ENCODE assay signal across 7 cellular contexts in genomic region chr12:111739524-111739923, GRCh38. TPM values are rescaled to one million over a fixed set of nuclear protein-coding genes. Genes with fewer than 3 reads are reported as not detected.
DNase-seq lines count a peak whose midpoint lies in the region; ATAC-seq, FAIRE-seq and TF ChIP-seq lines count a peak whose summit lies in the region.
"Not testable (repeated sequence)": the region's sequence is repeated elsewhere in the genome, so short reads cannot be mapped to it uniquely, and the experiment has no call there.
"Had no signal": no experiment of that assay in that cellular context is flagged by ENCODE, and none has a peak within 500 bp of the region (broad histone marks: within the 10 kb centered on the region; RNA-seq: fewer than 3 reads in every experiment).

No MANE protein-coding gene starts in this region.

- not testable (repeated sequence) for H4K8ac ChIP-seq in IMR-90 (ENCODE audit: low read depth in 2 of 2, low read length in 2 of 2)

- not testable (repeated sequence) for TF ChIP-seq CTCF in IMR-90 (conservative IDR thresholded peaks at IDR 0.05; ENCODE audit: low read depth, low read length); VCaP (conservative IDR thresholded peaks at IDR 0.05); K562 (IDR thresholded peaks at IDR 0.05 in 2 of 3, conservative IDR thresholded peaks at IDR 0.05 in 1 of 3; ENCODE audit: insufficient read depth in 2 of 3, low read depth in 1 of 3, low read length in 3 of 3); esophagus muscularis mucosa (IDR thresholded peaks at IDR 0.05); nephron progenitor cell (IDR thresholded peaks at IDR 0.05); progenitor cell of endocrine pancreas (IDR thresholded peaks at IDR 0.05; ENCODE audit: unreplicated experiment)

- not testable (repeated sequence) for H3K79me2 ChIP-seq in K562 (ENCODE audit: control insufficient read depth, insufficient read depth, low read length)

- H2BK5ac ChIP-seq in IMR-90 (ENCODE audit: low read depth, low read length, poor library complexity, severe bottlenecking): not testable (repeated sequence)

- H3K79me1 ChIP-seq in IMR-90 (ENCODE audit: low read depth in 1 of 2, low read length in 2 of 2): not testable (repeated sequence)

- intact Hi-C loops in IMR-90 (cut with micrococcal nuclease); K562 (cut with micrococcal nuclease); esophagus muscularis mucosa (cut with DNase I): not testable (repeated sequence)

- H2BK15ac ChIP-seq in IMR-90 (ENCODE audit: low read depth, low read length): not testable (repeated sequence)

- H3K4ac ChIP-seq in IMR-90 (ENCODE audit: low read depth, low read length): not testable (repeated sequence)

- H3K9ac ChIP-seq in IMR-90 (ENCODE audit: low read depth, low read length); K562 (ENCODE audit: insufficient read depth in 1 of 2, low read depth in 2 of 2, low read length in 2 of 2): not testable (repeated sequence)

- H3K4me2 ChIP-seq in IMR-90 (ENCODE audit: low read depth, low read length); K562 (ENCODE audit: insufficient read depth, low read length): not testable (repeated sequence)

- H3K36me3 Mint-ChIP-seq in nephron progenitor cell (ENCODE audit: low read depth): peaks cover 43% of the 10 kb centered on the region
- H3K36me3 Mint-ChIP-seq in progenitor cell of endocrine pancreas (ENCODE audit: insufficient read depth): not testable (repeated sequence)

- not testable (repeated sequence) for TF ChIP-seq RAD21 in IMR-90 (IDR thresholded peaks at IDR 0.05; ENCODE audit: low read length); K562 (CRISPR knock-in tag; conservative IDR thresholded peaks at IDR 0.05 in 1 of 2, IDR thresholded peaks at IDR 0.05 in 1 of 2)

- H3K9me3 Mint-ChIP-seq in nephron progenitor cell; progenitor cell of endocrine pancreas (ENCODE audit: low read depth): not testable (repeated sequence)

- not testable (repeated sequence) for H2BK20ac ChIP-seq in IMR-90 (ENCODE audit: low read depth, low read length)

- not testable (repeated sequence) for H3K4me1 Mint-ChIP-seq in nephron progenitor cell
- H3K4me1 Mint-ChIP-seq in progenitor cell of endocrine pancreas (ENCODE audit: low read depth): peaks cover 11% of the 10 kb centered on the region

- H2BK120ac ChIP-seq in IMR-90 (ENCODE audit: low read depth, low read length): not testable (repeated sequence)

- H2AK9ac ChIP-seq in IMR-90 (replicated peaks; ENCODE audit: low read depth, low read length, poor library complexity): not testable (repeated sequence)

- peaks cover 19% of the 10 kb centered on the region for H3K36me3 ChIP-seq in IMR-90 (ENCODE audit: control insufficient read depth, insufficient read depth, low read length)
- H3K36me3 ChIP-seq in K562 (ENCODE audit: control insufficient read depth, insufficient read depth, low read length): peaks cover 11% of the 10 kb centered on the region; the same call in 1 of the 3 replicates
- peaks cover 14 to 60% (median 42%) of the 10 kb centered on the region in 4 donors for H3K36me3 ChIP-seq in esophagus muscularis mucosa

- H2AFZ ChIP-seq in IMR-90 (replicated peaks; ENCODE audit: low read length, poor library complexity); K562 (ENCODE audit: low read depth, low read length): not testable (repeated sequence)

- POLR2A ChIA-PET in IMR-90 (lab: Charles Lee; ENCODE audit: unreplicated experiment): not testable (repeated sequence)
- POLR2A ChIA-PET in K562 (lab: Yijun Ruan, JAX): interaction anchor here (0.6 to 1.0 kb wide), 3 partner anchors 8 to 1516 kb away, joined by 3 to 4 read pairs (median 4); no protein-coding TSS in a partner anchor

- TF ChIP-seq POLR2A in IMR-90 (IDR thresholded peaks at IDR 0.05; ENCODE audit: low read depth, low read length); K562 (conservative IDR thresholded peaks at IDR 0.05); esophagus muscularis mucosa (IDR thresholded peaks at IDR 0.05; ENCODE audit: low read depth): not testable (repeated sequence)

- H3K27ac ChIP-seq in IMR-90 (ENCODE audit: insufficient read depth, low read length); K562 (ENCODE audit: extremely low read depth, low read depth, low read length): not testable (repeated sequence)
- H3K27ac ChIP-seq in VCaP (peak overlapping the region; percentile 79), esophagus muscularis mucosa (replicated peaks in 1 of 4) (peak overlapping the region in 3 of 4 donors; percentile 14 to 64 (median 62))

- not testable (repeated sequence) for H3K14ac ChIP-seq in IMR-90 (replicated peaks; ENCODE audit: low read depth, low read length)

- H3K4me3 Mint-ChIP-seq in nephron progenitor cell; progenitor cell of endocrine pancreas (ENCODE audit: low read depth): not testable (repeated sequence)

- BruUV-seq in IMR-90 (replicated peaks; lab: Mats Ljungman, UMichigan); K562 (replicated peaks; lab: Mats Ljungman, UMichigan): not testable (repeated sequence)

- H3K9me1 ChIP-seq in IMR-90 (ENCODE audit: insufficient read depth, low read length); K562 (ENCODE audit: control insufficient read depth, insufficient read depth, low read length): not testable (repeated sequence)

- CTCF ChIA-PET in IMR-90 (lab: Yijun Ruan, JAX); K562 (lab: Yijun Ruan, JAX; ENCODE audit: low intra/inter-chr PET ratio): not testable (repeated sequence)

- FAIRE-seq in K562 (lab: Jason Lieb, UNC): not testable (repeated sequence)

- not testable (repeated sequence) for H2AK5ac ChIP-seq in IMR-90 (ENCODE audit: low read depth, low read length)

- not testable (repeated sequence) for H3K4me3 ChIP-seq in IMR-90 (ENCODE audit: insufficient read depth, low read depth, low read length); K562; esophagus muscularis mucosa

- in situ Hi-C loops in IMR-90 (cut with MboI; ENCODE audit: low sequenced_read_pairs); K562 (cut with MboI): not testable (repeated sequence)

- H3K27me3 ChIP-seq in IMR-90 (ENCODE audit: control insufficient read depth, insufficient read depth, low read length); K562 (ENCODE audit: control insufficient read depth in 2 of 2, insufficient read depth in 2 of 2, low read length in 2 of 2); esophagus muscularis mucosa: not testable (repeated sequence)

- not testable (repeated sequence) for DNase-seq in IMR-90; K562 (ENCODE audit: extremely low read depth in 1 of 4, low spot score in 3 of 4); esophagus muscularis mucosa (ENCODE audit: extremely low spot score); nephron progenitor cell; progenitor cell of endocrine pancreas (ENCODE audit: low spot score, unreplicated experiment)

- H4K5ac ChIP-seq in IMR-90 (ENCODE audit: low read depth, low read length): not testable (repeated sequence)

- not testable (repeated sequence) for H3K27me3 Mint-ChIP-seq in nephron progenitor cell (ENCODE audit: low read depth, poor library complexity); progenitor cell of endocrine pancreas

- dilution Hi-C loops in IMR-90 (cut with HindIII; ENCODE audit: low sequenced_read_pairs, unreplicated experiment): not testable (repeated sequence)

- not testable (repeated sequence) for H4K20me1 ChIP-seq in IMR-90 (ENCODE audit: insufficient read depth, low read length); K562 (replicated peaks; ENCODE audit: control insufficient read depth, insufficient read depth, low read length)

- H3K27ac Mint-ChIP-seq in nephron progenitor cell (peak overlapping the region; percentile 91), progenitor cell of endocrine pancreas (peak overlapping the region; percentile 13)

- H3K18ac ChIP-seq in IMR-90 (ENCODE audit: low read depth, low read length): not testable (repeated sequence)

- not testable (repeated sequence) for H3K56ac ChIP-seq in IMR-90 (ENCODE audit: extremely low read depth, insufficient read depth, low read length)

- H3K9me3 ChIP-seq in IMR-90 (ENCODE audit: control insufficient read depth, insufficient read depth, low read length); K562 (replicated peaks; ENCODE audit: control insufficient read depth, insufficient read depth, low read depth, low read length); esophagus muscularis mucosa: not testable (repeated sequence)

- not testable (repeated sequence) for ATAC-seq in IMR-90 (ENCODE audit: low read depth); K562

- not testable (repeated sequence) for H3K4me1 ChIP-seq in IMR-90 (ENCODE audit: control insufficient read depth, insufficient read depth, low read length)
- H3K4me1 ChIP-seq in K562 (replicated peaks in 1 of 2; ENCODE audit: control insufficient read depth in 2 of 2, insufficient read depth in 2 of 2, low read length in 2 of 2) (peaks cover 7 to 29% of the 10 kb centered on the region in 2 experiments; a peak in 4 of 5 replicates), esophagus muscularis mucosa (peaks cover 7 to 27% (median 21%) of the 10 kb centered on the region in 4 donors)

- not testable (repeated sequence) for H3K23ac ChIP-seq in IMR-90 (ENCODE audit: low read depth, low read length)

- not testable (repeated sequence) for TF ChIP-seq EP300 in K562 (IDR thresholded peaks at IDR 0.05; ENCODE audit: low read length); esophagus muscularis mucosa (IDR thresholded peaks at IDR 0.05)

- WGBS in IMR-90 (ENCODE audit: extremely low coverage in 2 of 2, insufficient read length in 1 of 2), 2 experiments: 100% methylated on average over 1 to 5 of the region's 9 CpGs
- WGBS in K562 (ENCODE audit: insufficient coverage, low coverage, missing lambda C conversion rate): 89% methylated on average over 6 of the region's 9 CpGs
- 96% methylated on average over 9 of the region's 9 CpGs for WGBS in esophagus muscularis mucosa

- not testable (repeated sequence) for H4K91ac ChIP-seq in IMR-90 (ENCODE audit: insufficient read depth, low read depth, low read length)

RNA-seq across cellular contexts. Expression of gene ALDH2, which starts 27.2 kb away (rescaled TPM):
- total RNA-seq in IMR-90 (2012; rRNA removed) (12.5 and 16.0 TPM in 2 replicates), K562 (2014; rRNA removed) (15.7 and 19.1 TPM in 2 replicates), K562 (2014; rRNA removed; fragmentation: Illumina TruSeq; extraction: Trizol) (7.4 TPM in 2 replicates), K562 (2015; rRNA removed; fragmentation: Illumina TruSeq; extraction: Trizol) (11.9 and 12.2 TPM in 2 replicates), K562 (2021) (22.5 and 23.4 TPM in 2 replicates), esophagus muscularis mucosa (100 to 1,000 TPM; 148 to 278 (median 209) TPM), progenitor cell of endocrine pancreas (47.3 and 47.6 TPM in 2 replicates)
- polyA plus RNA-seq in IMR-90 (2012; rRNA removed) (35.0 and 41.2 TPM in 2 replicates), K562 (2011; rRNA removed) (12.0 and 30.2 TPM in 2 replicates), K562 (2014; fragmentation: Illumina TruSeq; extraction: Trizol) (12.6 and 14.9 TPM in 2 replicates), K562 (2014; fragmentation: Nextera tagmentation; extraction: Ambion mirVana) (1 to 10 TPM; 1.9 to 5.4 TPM), K562 (2014; rRNA removed) (16.6 and 18.1 TPM in 2 replicates)
- polyA plus RNA-seq in IMR-90 (2012; cell fraction: cytosol; rRNA removed): 37.5 and 51.0 TPM in 2 replicates
- 30.0 and 30.5 TPM in 2 replicates for polyA plus RNA-seq in IMR-90 (2012; cell fraction: nucleus; rRNA removed; ENCODE audit: low replicate concordance)
- total RNA-seq in K562 (2011; cell fraction: chromatin; rRNA removed; ENCODE audit: low replicate concordance): 6.3 and 6.8 TPM in 2 replicates
- total RNA-seq in K562 (2011; cell fraction: nucleolus; rRNA removed): 6.7 and 7.5 TPM in 2 replicates
- 3.4 and 6.2 TPM in 2 replicates for total RNA-seq in K562 (2011; cell fraction: nucleoplasm; rRNA removed)
- 13.3 and 29.7 TPM in 2 replicates for polyA plus RNA-seq in K562 (2011; cell fraction: cytosol; rRNA removed)
- 20.7 and 39.0 TPM in 2 replicates for polyA plus RNA-seq in K562 (2011; cell fraction: nucleus; rRNA removed)
- polyA plus RNA-seq in K562 (2012): 21.9 and 68.2 TPM in 2 replicates
- polyA minus RNA-seq in K562 (2011; rRNA and poly(A)+ RNA removed): 8.8 and 14.7 TPM in 2 replicates
- 7.3 and 27.7 TPM in 2 replicates for polyA minus RNA-seq in K562 (2011; cell fraction: cytosol; rRNA and poly(A)+ RNA removed)
- polyA minus RNA-seq in K562 (2011; cell fraction: nucleus; rRNA and poly(A)+ RNA removed): 2.0 and 6.4 TPM in 2 replicates
- total RNA-seq: A172 had no signal

RNA-seq across cellular contexts. Expression of gene ACAD10, which starts 53.7 kb away (rescaled TPM):
- total RNA-seq in IMR-90 (2012; rRNA removed) (12.4 and 13.3 TPM in 2 replicates), K562 (2014; rRNA removed) (7.2 and 12.7 TPM in 2 replicates), K562 (2014; rRNA removed; fragmentation: Illumina TruSeq; extraction: Trizol) (9.4 and 12.0 TPM in 2 replicates), K562 (2015; rRNA removed; fragmentation: Illumina TruSeq; extraction: Trizol) (9.0 and 11.2 TPM in 2 replicates), K562 (2021) (18.8 and 19.2 TPM in 2 replicates), esophagus muscularis mucosa (10 to 100 TPM in 3 of 4 donors, 1 to 10 TPM in 1; 8.8 to 21.6 (median 16.8) TPM), progenitor cell of endocrine pancreas (59.4 and 62.3 TPM in 2 replicates)
- polyA plus RNA-seq in IMR-90 (2012; rRNA removed) (20.7 and 21.0 TPM in 2 replicates), K562 (2011; rRNA removed) (15.5 and 16.3 TPM in 2 replicates), K562 (2014; fragmentation: Illumina TruSeq; extraction: Trizol) (12.4 and 12.5 TPM in 2 replicates), K562 (2014; fragmentation: Nextera tagmentation; extraction: Ambion mirVana) (1 to 10 TPM; 2.3 to 5.0 TPM), K562 (2014; rRNA removed) (15.0 and 17.7 TPM in 2 replicates)
- 7.5 and 12.1 TPM in 2 replicates for polyA plus RNA-seq in IMR-90 (2012; cell fraction: cytosol; rRNA removed)
- 55.8 and 93.4 TPM in 2 replicates for polyA plus RNA-seq in IMR-90 (2012; cell fraction: nucleus; rRNA removed; ENCODE audit: low replicate concordance)
- 132 and 204 TPM in 2 replicates for total RNA-seq in K562 (2011; cell fraction: chromatin; rRNA removed; ENCODE audit: low replicate concordance)
- total RNA-seq in K562 (2011; cell fraction: nucleolus; rRNA removed): 99.9 and 106 TPM in 2 replicates
- total RNA-seq in K562 (2011; cell fraction: nucleoplasm; rRNA removed): 82.3 and 93.6 TPM in 2 replicates
- 9.5 and 12.3 TPM in 2 replicates for polyA plus RNA-seq in K562 (2011; cell fraction: cytosol; rRNA removed)
- polyA plus RNA-seq in K562 (2011; cell fraction: nucleus; rRNA removed): 62.9 and 93.5 TPM in 2 replicates
- polyA plus RNA-seq in K562 (2012): 9.6 and 21.6 TPM in 2 replicates
- polyA minus RNA-seq in K562 (2011; rRNA and poly(A)+ RNA removed): 24.9 and 26.5 TPM in 2 replicates
- polyA minus RNA-seq in K562 (2011; cell fraction: cytosol; rRNA and poly(A)+ RNA removed): 14.3 and 23.9 TPM in 2 replicates
- polyA minus RNA-seq in K562 (2011; cell fraction: nucleus; rRNA and poly(A)+ RNA removed): 33.1 and 35.0 TPM in 2 replicates

RNA-seq across cellular contexts. Expression of gene BRAP, which starts 53.8 kb away (rescaled TPM):
- total RNA-seq in IMR-90 (2012; rRNA removed) (17.2 and 23.6 TPM in 2 replicates), K562 (2014; rRNA removed) (22.8 and 23.9 TPM in 2 replicates), K562 (2014; rRNA removed; fragmentation: Illumina TruSeq; extraction: Trizol) (28.5 and 30.5 TPM in 2 replicates), K562 (2015; rRNA removed; fragmentation: Illumina TruSeq; extraction: Trizol) (26.7 and 27.5 TPM in 2 replicates), K562 (2021) (28.8 and 30.8 TPM in 2 replicates), esophagus muscularis mucosa (10 to 100 TPM; 17.4 to 23.8 (median 20.7) TPM), progenitor cell of endocrine pancreas (23.1 and 23.6 TPM in 2 replicates)
- polyA plus RNA-seq in IMR-90 (2012; rRNA removed) (9.6 and 10.3 TPM in 2 replicates), K562 (2011; rRNA removed) (25.1 and 30.6 TPM in 2 replicates), K562 (2014; fragmentation: Illumina TruSeq; extraction: Trizol) (29.9 and 32.6 TPM in 2 replicates), K562 (2014; fragmentation: Nextera tagmentation; extraction: Ambion mirVana) (1 to 10 TPM; 2.2 to 3.4 TPM), K562 (2014; rRNA removed) (17.7 and 20.9 TPM in 2 replicates)
- polyA plus RNA-seq in IMR-90 (2012; cell fraction: cytosol; rRNA removed): 4.2 and 9.8 TPM in 2 replicates
- 3.1 and 9.2 TPM in 2 replicates for polyA plus RNA-seq in IMR-90 (2012; cell fraction: nucleus; rRNA removed; ENCODE audit: low replicate concordance)
- 27.3 and 35.1 TPM in 2 replicates for total RNA-seq in K562 (2011; cell fraction: chromatin; rRNA removed; ENCODE audit: low replicate concordance)
- total RNA-seq in K562 (2011; cell fraction: nucleolus; rRNA removed): 12.9 and 13.3 TPM in 2 replicates
- total RNA-seq in K562 (2011; cell fraction: nucleoplasm; rRNA removed): 18.3 and 21.4 TPM in 2 replicates
- 15.5 and 25.7 TPM in 2 replicates for polyA plus RNA-seq in K562 (2011; cell fraction: cytosol; rRNA removed)
- 14.5 and 17.9 TPM in 2 replicates for polyA plus RNA-seq in K562 (2011; cell fraction: nucleus; rRNA removed)
- polyA plus RNA-seq in K562 (2012): 17.4 and 18.7 TPM in 2 replicates
- polyA minus RNA-seq in K562 (2011; rRNA and poly(A)+ RNA removed): 87.4 and 98.4 TPM in 2 replicates
- polyA minus RNA-seq in K562 (2011; cell fraction: cytosol; rRNA and poly(A)+ RNA removed): 22.6 and 30.0 TPM in 2 replicates
- polyA minus RNA-seq in K562 (2011; cell fraction: nucleus; rRNA and poly(A)+ RNA removed): 6.7 and 13.4 TPM in 2 replicates
